In the genomic region with DNA sequence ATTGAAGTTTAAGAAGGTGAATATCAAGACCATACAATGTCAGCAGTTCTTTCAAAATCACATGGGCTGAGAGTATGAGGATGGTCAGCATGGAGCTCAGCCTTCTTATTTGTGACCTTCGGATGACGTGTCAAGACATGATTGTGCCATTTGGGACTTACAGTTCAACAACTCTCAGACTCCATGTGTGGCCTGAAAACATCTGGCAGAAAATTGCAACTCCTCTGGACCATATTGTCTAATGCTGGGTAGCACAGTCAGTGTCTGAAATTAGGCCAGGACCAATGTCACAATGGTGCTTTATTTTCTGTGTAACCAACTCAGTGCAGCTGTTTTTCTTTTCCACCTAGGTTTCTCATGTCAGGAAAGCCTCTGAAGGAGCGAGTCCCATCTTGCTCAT, we compare ENCODE assay signal across 40 cellular contexts.
"Had no signal": no experiment of that assay in that cellular context is flagged by ENCODE, and none has a peak within 500 bp of the region (broad histone marks: within the 10 kb centered on the region; RNA-seq: fewer than 3 reads in every experiment).

No MANE protein-coding gene starts in this region.

- H3K36me3 ChIP-seq: adrenal gland, ascending aorta, brain microvascular endothelial cell, breast epithelium, cardiac muscle cell had no signal

- H3K27ac ChIP-seq: adrenal gland, ascending aorta, body of pancreas, brain microvascular endothelial cell, breast epithelium, cardiac muscle cell had no signal

- H3K27me3 ChIP-seq: adrenal gland, ascending aorta, body of pancreas, brain microvascular endothelial cell, breast epithelium, cardiac muscle cell had no signal

- H3K4me1 ChIP-seq: adrenal gland, ascending aorta, body of pancreas, breast epithelium had no signal

- H3K9me3 ChIP-seq: adrenal gland, ascending aorta, body of pancreas, breast epithelium had no signal

- H3K4me3 Mint-ChIP-seq: activated naive CD4-positive, alpha-beta T cell treated with anti-CD3 and anti-CD28 coated beads for 36 hours; activated naive CD4-positive, alpha-beta T cell treated with anti-CD3 and anti-CD28 coated beads, Interleukin-2, amount 10 ng/mL, durations not matched to agents 7 days and 5 days; activated naive CD4-positive, alpha-beta T cell treated with anti-CD3 and anti-CD28 coated beads, Interleukin-2, amount 50 U/mL, for 24 hours; activated naive CD8-positive, alpha-beta T cell; activated naive CD8-positive, alpha-beta T cell treated with anti-CD3 and anti-CD28 coated beads for 36 hours; activated naive CD8-positive, alpha-beta T cell treated with anti-CD3 and anti-CD28 coated beads, Interleukin-2, amount 10 ng/mL, durations not matched to agents 7 days and 5 days; activated naive CD8-positive, alpha-beta T cell treated with anti-CD3 and anti-CD28 coated beads, Interleukin-2, amount 50 U/mL, for 24 hours; activated T-cell treated with anti-CD3 and anti-CD28 coated beads, Interleukin-2, amount 50 U/mL, for 24 hours; activated T-cell treated with anti-CD3 and anti-CD28 coated beads, Interleukin-2, amount 50 U/mL, for 4 hours; activated T-cell treated with anti-CD3 and anti-CD28 coated beads, Interleukin-2, amount 50 U/mL, for 72 hours; activated T-helper 1 cell treated with anti-CD3 and anti-CD28 coated beads, Interleukin-12 subunit alpha, Interleukin-12 subunit beta, Interleukin-2, Interleukin-4 antibody, amounts not matched to agents 30 ng/mL and 10 ng/mL and 1 ng/mL, durations not matched to agents 14 hours and 24 hours and 36 hours; activated T-helper 17 cell treated with anti-CD3 and anti-CD28 coated beads, Interleukin-2, amount 50 U/mL, for 72 hours; brain; central memory CD8-positive, alpha-beta T cell had no signal

- H3K27me3 Mint-ChIP-seq: activated naive CD4-positive, alpha-beta T cell treated with anti-CD3 and anti-CD28 coated beads, Interleukin-2, amount 10 ng/mL, durations not matched to agents 7 days and 5 days; activated naive CD8-positive, alpha-beta T cell; activated naive CD8-positive, alpha-beta T cell treated with anti-CD3 and anti-CD28 coated beads, Interleukin-2, amount 50 U/mL, for 24 hours; activated T-cell treated with anti-CD3 and anti-CD28 coated beads, Interleukin-2, amount 50 U/mL, for 24 hours; activated T-helper 17 cell treated with anti-CD3 and anti-CD28 coated beads, Interleukin-2, amount 50 U/mL, for 72 hours; brain; central memory CD8-positive, alpha-beta T cell had no signal

- H3K4me3 ChIP-seq: adrenal gland, ascending aorta, body of pancreas, breast epithelium, cardiac muscle cell had no signal

- ATAC-seq: activated naive CD4-positive, alpha-beta T cell treated with anti-CD3 and anti-CD28 coated beads, Interleukin-2, amount 50 U/mL, for 72 hours; activated naive CD8-positive, alpha-beta T cell treated with anti-CD3 and anti-CD28 coated beads, Interleukin-2, amount 50 U/mL, for 24 hours; activated T-cell treated with anti-CD3 and anti-CD28 coated beads, Interleukin-2, amount 50 U/mL, for 4 hours; activated T-cell treated with anti-CD3 and anti-CD28 coated beads, Interleukin-2, amount 50 U/mL, for 72 hours; activated T-helper 17 cell treated with anti-CD3 and anti-CD28 coated beads, Interleukin-2, amount 50 U/mL, for 72 hours; body of pancreas had no signal

- H3K4me1 Mint-ChIP-seq: activated naive CD4-positive, alpha-beta T cell treated with anti-CD3 and anti-CD28 coated beads, Interleukin-2, amount 10 ng/mL, durations not matched to agents 7 days and 5 days; activated naive CD4-positive, alpha-beta T cell treated with anti-CD3 and anti-CD28 coated beads, Interleukin-2, amount 50 U/mL, for 24 hours; activated naive CD8-positive, alpha-beta T cell treated with anti-CD3 and anti-CD28 coated beads for 36 hours; activated naive CD8-positive, alpha-beta T cell treated with anti-CD3 and anti-CD28 coated beads, Interleukin-2, amount 10 ng/mL, durations not matched to agents 7 days and 5 days; activated naive CD8-positive, alpha-beta T cell treated with anti-CD3 and anti-CD28 coated beads, Interleukin-2, amount 50 U/mL, for 24 hours; activated T-helper 17 cell treated with anti-CD3 and anti-CD28 coated beads, Interleukin-2, amount 50 U/mL, for 72 hours; brain; central memory CD8-positive, alpha-beta T cell had no signal

- H3K36me3 Mint-ChIP-seq: activated naive CD4-positive, alpha-beta T cell treated with anti-CD3 and anti-CD28 coated beads, Interleukin-2, amount 10 ng/mL, durations not matched to agents 7 days and 5 days; activated naive CD4-positive, alpha-beta T cell treated with anti-CD3 and anti-CD28 coated beads, Interleukin-2, amount 50 U/mL, for 24 hours; activated naive CD4-positive, alpha-beta T cell treated with anti-CD3 and anti-CD28 coated beads, Interleukin-2, amount 50 U/mL, for 72 hours; activated naive CD8-positive, alpha-beta T cell; activated naive CD8-positive, alpha-beta T cell treated with anti-CD3 and anti-CD28 coated beads for 36 hours; activated naive CD8-positive, alpha-beta T cell treated with anti-CD3 and anti-CD28 coated beads, Interleukin-2, amount 10 ng/mL, durations not matched to agents 7 days and 5 days; brain had no signal

- FAIRE-seq: astrocyte had no signal

- H3K9me3 Mint-ChIP-seq: activated naive CD4-positive, alpha-beta T cell treated with anti-CD3 and anti-CD28 coated beads for 36 hours; activated naive CD4-positive, alpha-beta T cell treated with anti-CD3 and anti-CD28 coated beads, Interleukin-2, amount 10 ng/mL, durations not matched to agents 7 days and 5 days; activated naive CD4-positive, alpha-beta T cell treated with anti-CD3 and anti-CD28 coated beads, Interleukin-2, amount 50 U/mL, for 24 hours; activated naive CD4-positive, alpha-beta T cell treated with anti-CD3 and anti-CD28 coated beads, Interleukin-2, amount 50 U/mL, for 72 hours; activated naive CD8-positive, alpha-beta T cell treated with anti-CD3 and anti-CD28 coated beads for 36 hours; activated naive CD8-positive, alpha-beta T cell treated with anti-CD3 and anti-CD28 coated beads, Interleukin-2, amount 10 ng/mL, durations not matched to agents 7 days and 5 days; activated naive CD8-positive, alpha-beta T cell treated with anti-CD3 and anti-CD28 coated beads, Interleukin-2, amount 50 U/mL, for 24 hours; activated T-cell treated with anti-CD3 and anti-CD28 coated beads, Interleukin-2, amount 50 U/mL, for 24 hours; activated T-cell treated with anti-CD3 and anti-CD28 coated beads, Interleukin-2, amount 50 U/mL, for 4 hours; activated T-cell treated with anti-CD3 and anti-CD28 coated beads, Interleukin-2, amount 50 U/mL, for 72 hours; activated T-helper 1 cell treated with anti-CD3 and anti-CD28 coated beads, Interleukin-12 subunit alpha, Interleukin-12 subunit beta, Interleukin-2, Interleukin-4 antibody, amounts not matched to agents 30 ng/mL and 10 ng/mL and 1 ng/mL, durations not matched to agents 14 hours and 24 hours and 36 hours; activated T-helper 17 cell treated with anti-CD3 and anti-CD28 coated beads, Interleukin-2, amount 50 U/mL, for 72 hours; activated T-helper 2 cell treated with anti-CD3 and anti-CD28 coated beads, Interferon-gamma antibody, Interleukin-2, Interleukin-4, amounts not matched to agents 10 μg/mL and 5 μg/mL and 100 μg/mL, durations not matched to agents 14 hours and 24 hours and 36 hours; brain; central memory CD8-positive, alpha-beta T cell had no signal

- DNase-seq: activated effector memory CD4-positive, alpha-beta T cell treated with anti-CD3 and anti-CD28 coated beads, Interleukin-2, amount 50 U/mL, for 16 hours; activated effector memory CD4-positive, alpha-beta T cell treated with Interleukin-2 at 50 U/mL for 16 hours; activated gamma-delta T cell; activated gamma-delta T cell treated with Interleukin-2 at 50 U/mL for 16 hours; activated naive CD4-positive, alpha-beta T cell; activated naive CD4-positive, alpha-beta T cell treated with anti-CD3 and anti-CD28 coated beads for 36 hours; activated naive CD4-positive, alpha-beta T cell treated with anti-CD3 and anti-CD28 coated beads, Interleukin-2, amount 10 ng/mL, durations not matched to agents 7 days and 5 days; activated naive CD4-positive, alpha-beta T cell treated with anti-CD3 and anti-CD28 coated beads, Interleukin-2, amount 50 U/mL, for 16 hours; activated naive CD4-positive, alpha-beta T cell treated with Interleukin-2 at 50 U/mL for 16 hours; activated naive CD8-positive, alpha-beta T cell treated with anti-CD3 and anti-CD28 coated beads for 36 hours; activated naive CD8-positive, alpha-beta T cell treated with anti-CD3 and anti-CD28 coated beads, Interleukin-2, amount 10 ng/mL, durations not matched to agents 7 days and 5 days; activated naive CD8-positive, alpha-beta T cell treated with anti-CD3 and anti-CD28 coated beads, Interleukin-2, amount 50 U/mL, for 24 hours; activated T-cell treated with anti-CD3 and anti-CD28 coated beads for 4 hours; activated T-cell treated with anti-CD3 and anti-CD28 coated beads, Interleukin-2, amount 50 U/mL, for 1 hour; activated T-cell treated with anti-CD3 and anti-CD28 coated beads, Interleukin-2, amount 50 U/mL, for 24 hours; activated T-cell treated with anti-CD3 and anti-CD28 coated beads, Interleukin-2, amount 50 U/mL, for 4 hours; activated T-cell treated with anti-CD3 and anti-CD28 coated beads, Interleukin-2, amount 50 U/mL, for 48 hours; activated T-cell treated with anti-CD3 and anti-CD28 coated beads, Interleukin-2, amount 50 U/mL, for 72 hours; adrenal gland; amniotic stem cell; amygdala; anterior cingulate cortex; aorta; body of pancreas; brain microvascular endothelial cell; caudate nucleus; central memory CD4-positive, alpha-beta T cell; cerebellar nuclear complex had no signal

- H3K27ac Mint-ChIP-seq: activated naive CD4-positive, alpha-beta T cell treated with anti-CD3 and anti-CD28 coated beads for 36 hours; activated naive CD4-positive, alpha-beta T cell treated with anti-CD3 and anti-CD28 coated beads, Interleukin-2, amount 10 ng/mL, durations not matched to agents 7 days and 5 days; activated naive CD4-positive, alpha-beta T cell treated with anti-CD3 and anti-CD28 coated beads, Interleukin-2, amount 50 U/mL, for 24 hours; activated naive CD4-positive, alpha-beta T cell treated with anti-CD3 and anti-CD28 coated beads, Interleukin-2, amount 50 U/mL, for 72 hours; activated naive CD8-positive, alpha-beta T cell; activated naive CD8-positive, alpha-beta T cell treated with anti-CD3 and anti-CD28 coated beads for 36 hours; activated naive CD8-positive, alpha-beta T cell treated with anti-CD3 and anti-CD28 coated beads, Interleukin-2, amount 10 ng/mL, durations not matched to agents 7 days and 5 days; activated naive CD8-positive, alpha-beta T cell treated with anti-CD3 and anti-CD28 coated beads, Interleukin-2, amount 50 U/mL, for 24 hours; activated T-cell treated with anti-CD3 and anti-CD28 coated beads, Interleukin-2, amount 50 U/mL, for 24 hours; activated T-cell treated with anti-CD3 and anti-CD28 coated beads, Interleukin-2, amount 50 U/mL, for 72 hours; activated T-helper 1 cell treated with anti-CD3 and anti-CD28 coated beads, Interleukin-12 subunit alpha, Interleukin-12 subunit beta, Interleukin-2, Interleukin-4 antibody, amounts not matched to agents 30 ng/mL and 10 ng/mL and 1 ng/mL, durations not matched to agents 14 hours and 24 hours and 36 hours; activated T-helper 17 cell treated with anti-CD3 and anti-CD28 coated beads, Interleukin-2, amount 50 U/mL, for 72 hours; activated T-helper 2 cell treated with anti-CD3 and anti-CD28 coated beads, Interferon-gamma antibody, Interleukin-2, Interleukin-4, amounts not matched to agents 10 μg/mL and 5 μg/mL and 100 μg/mL, durations not matched to agents 14 hours and 24 hours and 36 hours; brain had no signal
